18 cellular contexts compared by ENCODE assay signal in the genomic region with DNA sequence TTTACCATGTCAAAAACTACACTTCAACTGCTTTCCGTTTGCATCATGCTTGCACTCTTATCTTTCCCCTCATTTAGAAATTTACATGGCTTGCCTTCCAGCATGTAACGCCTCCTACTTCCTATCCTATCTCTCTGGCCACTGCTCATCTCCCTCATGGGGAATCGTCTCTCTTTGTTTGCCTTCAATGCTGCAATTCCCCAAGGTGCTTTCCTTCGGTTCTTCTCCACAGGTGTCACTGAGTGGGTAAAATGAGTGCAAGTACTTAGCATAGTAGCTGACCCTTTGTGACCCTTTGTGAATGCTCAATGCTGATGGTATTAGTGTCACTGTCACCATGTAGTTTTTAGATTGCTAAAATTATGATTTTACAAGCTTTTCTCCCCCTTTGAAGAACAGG.
"Had no signal": no experiment of that assay in that cellular context is flagged by ENCODE, and none has a peak within 500 bp of the region (broad histone marks: within the 10 kb centered on the region; RNA-seq: fewer than 3 reads in every experiment).

No MANE protein-coding gene starts in this region.

- ATAC-seq: activated CD8-positive, alpha-beta T cell treated with anti-CD3 and anti-CD28 coated beads, Interleukin-2, amount 10 ng/mL, durations not matched to agents 7 days and 5 days; esophagus mucosa; left ventricle myocardium superior; naive thymus-derived CD8-positive, alpha-beta T cell; stimulated activated naive B cell treated with anti-CD40 and anti-IgM and Interleukin-4, amounts not matched to agents 10 μg/mL and 1 μg/mL and 100 μg/mL, for 72 hours had no signal

- H3K27me3 ChIP-seq: adrenal gland, hepatocyte, neutrophil, tibial artery, uterus had no signal

- H3K9ac ChIP-seq: parathyroid adenoma had no signal

- H3K9me3 ChIP-seq: adrenal gland, neutrophil, tibial artery, uterus had no signal

- DNase-seq: activated CD4-positive, alpha-beta T cell treated with anti-CD3 and anti-CD28 coated beads for 4 hours; activated CD8-positive, alpha-beta memory T cell treated with anti-CD3 and anti-CD28 coated beads, Interleukin-2, amount 50 U/mL, for 4 hours; activated CD8-positive, alpha-beta T cell treated with anti-CD3 and anti-CD28 coated beads, Interleukin-2, amount 10 ng/mL, durations not matched to agents 7 days and 5 days; activated effector memory CD4-positive, alpha-beta T cell treated with anti-CD3 and anti-CD28 coated beads, Interleukin-2, amount 50 U/mL, for 16 hours; activated T-cell treated with anti-CD3 and anti-CD28 coated beads, Interleukin-2, amount 50 U/mL, for 48 hours; adrenal gland; left ventricle myocardium superior; naive thymus-derived CD8-positive, alpha-beta T cell; stimulated activated CD4-positive, alpha-beta T cell treated with anti-CD3 and anti-CD28 coated beads, Interleukin-12 subunit alpha, Interleukin-12 subunit beta, amount 100 ng/mL, for 4 hours; stimulated activated naive B cell treated with anti-CD40 and anti-IgM and Interleukin-4, amounts not matched to agents 10 μg/mL and 1 μg/mL and 100 μg/mL, for 72 hours; tibial artery; uterus had no signal

- H3K27ac Mint-ChIP-seq: activated CD8-positive, alpha-beta T cell treated with anti-CD3 and anti-CD28 coated beads, Interleukin-2, amount 10 ng/mL, durations not matched to agents 7 days and 5 days; activated naive CD4-positive, alpha-beta T cell treated with anti-CD3 and anti-CD28 coated beads, Interleukin-2, amount 50 U/mL, for 24 hours; memory B cell; stimulated activated naive B cell treated with anti-CD40 and anti-IgM and Interleukin-4, amounts not matched to agents 10 μg/mL and 1 μg/mL and 100 μg/mL, for 72 hours had no signal

- H3K4me1 ChIP-seq: parathyroid adenoma, uterus had no signal

- H3K4me3 ChIP-seq: adrenal gland, hepatocyte, tibial artery, uterus had no signal

- H3K4me1 Mint-ChIP-seq: activated naive CD4-positive, alpha-beta T cell treated with anti-CD3 and anti-CD28 coated beads, Interleukin-2, amount 50 U/mL, for 24 hours had no signal

- H3K4me2 ChIP-seq: hepatocyte had no signal

- H3K27me3 Mint-ChIP-seq: activated naive CD4-positive, alpha-beta T cell treated with anti-CD3 and anti-CD28 coated beads, Interleukin-2, amount 50 U/mL, for 24 hours; memory B cell; naive thymus-derived CD8-positive, alpha-beta T cell; stimulated activated naive B cell treated with anti-CD40 and anti-IgM and Interleukin-4, amounts not matched to agents 10 μg/mL and 1 μg/mL and 100 μg/mL, for 72 hours had no signal

- H3K4me3 Mint-ChIP-seq: activated CD8-positive, alpha-beta T cell treated with anti-CD3 and anti-CD28 coated beads, Interleukin-2, amount 10 ng/mL, durations not matched to agents 7 days and 5 days; activated naive CD4-positive, alpha-beta T cell treated with anti-CD3 and anti-CD28 coated beads, Interleukin-2, amount 50 U/mL, for 24 hours; memory B cell; naive thymus-derived CD8-positive, alpha-beta T cell; stimulated activated naive B cell treated with anti-CD40 and anti-IgM and Interleukin-4, amounts not matched to agents 10 μg/mL and 1 μg/mL and 100 μg/mL, for 72 hours had no signal

- H3K9me3 Mint-ChIP-seq: activated naive CD4-positive, alpha-beta T cell treated with anti-CD3 and anti-CD28 coated beads, Interleukin-2, amount 50 U/mL, for 24 hours; memory B cell had no signal

- H3K27ac ChIP-seq: hepatocyte, neutrophil, parathyroid adenoma, tibial artery, uterus had no signal
